ENCODE assay signal across 18 cellular contexts in genomic region chr3:180630360-180630759, GRCh38. TPM values are rescaled to one million over a fixed set of nuclear protein-coding genes. Genes with fewer than 3 reads are reported as not detected.
DNase-seq lines count a peak whose midpoint lies in the region; ATAC-seq, FAIRE-seq and TF ChIP-seq lines count a peak whose summit lies in the region.
"Had no signal": no experiment of that assay in that cellular context is flagged by ENCODE, and none has a peak within 500 bp of the region (broad histone marks: within the 10 kb centered on the region; RNA-seq: fewer than 3 reads in every experiment).

No MANE protein-coding gene starts in this region.

- POLR2A ChIA-PET in activated CD8-positive, alpha-beta T cell treated with anti-CD3 and anti-CD28 coated beads for 36 hours (lab: Charles Lee): no interaction called here
- POLR2A ChIA-PET in activated CD8-positive, alpha-beta T cell treated with anti-CD3 and anti-CD28 coated beads, Interleukin-2, amount 10 ng/mL, durations not matched to agents 7 days and 5 days (lab: Charles Lee): no interaction called here
- POLR2A ChIA-PET in HEK293 (lab: Yijun Ruan, JAX): no interaction called here

- H3K27ac Mint-ChIP-seq in activated CD8-positive, alpha-beta T cell treated with anti-CD3 and anti-CD28 coated beads for 36 hours: no peak overlapping the region
- no peak overlapping the region for H3K27ac Mint-ChIP-seq in activated CD8-positive, alpha-beta T cell treated with anti-CD3 and anti-CD28 coated beads, Interleukin-2, amount 10 ng/mL, durations not matched to agents 7 days and 5 days
- H3K27ac Mint-ChIP-seq: CD8-positive, alpha-beta T cell had no signal

- CTCF ChIA-PET in activated CD8-positive, alpha-beta T cell treated with anti-CD3 and anti-CD28 coated beads for 36 hours (lab: Charles Lee): no interaction called here
- CTCF ChIA-PET in activated CD8-positive, alpha-beta T cell treated with anti-CD3 and anti-CD28 coated beads, Interleukin-2, amount 10 ng/mL, durations not matched to agents 7 days and 5 days (lab: Charles Lee): no interaction called here
- CTCF ChIA-PET in HEK293 (lab: Yijun Ruan, JAX): no interaction called here

- FAIRE-seq in bronchial epithelial cell (lab: Jason Lieb, UNC): no peak
- FAIRE-seq: HepG2 had no signal

- H3K4me3 ChIP-seq in HEK293 (ENCODE audit: low read depth, low read length): no peak overlapping the region
- no peak overlapping the region for H3K4me3 ChIP-seq in bronchial epithelial cell (ENCODE audit: low read depth, low read length)

- peaks cover 12% of the 10 kb centered on the region for H3K27me3 Mint-ChIP-seq in activated CD8-positive, alpha-beta T cell treated with anti-CD3 and anti-CD28 coated beads for 36 hours
- peaks cover 5% of the 10 kb centered on the region for H3K27me3 Mint-ChIP-seq in activated CD8-positive, alpha-beta T cell treated with anti-CD3 and anti-CD28 coated beads, Interleukin-2, amount 10 ng/mL, durations not matched to agents 7 days and 5 days (ENCODE audit: low read depth)

- peak; percentile 68 for ATAC-seq in activated CD8-positive, alpha-beta T cell treated with anti-CD3 and anti-CD28 coated beads for 36 hours
- no peak for ATAC-seq in activated CD8-positive, alpha-beta T cell treated with anti-CD3 and anti-CD28 coated beads, Interleukin-2, amount 10 ng/mL, durations not matched to agents 7 days and 5 days
- ATAC-seq: CD8-positive, alpha-beta T cell; HepG2 had no signal

- peaks cover 12% of the 10 kb centered on the region for H3K36me3 Mint-ChIP-seq in activated CD8-positive, alpha-beta T cell treated with anti-CD3 and anti-CD28 coated beads for 36 hours (ENCODE audit: low read depth)
- peaks cover 16% of the 10 kb centered on the region for H3K36me3 Mint-ChIP-seq in activated CD8-positive, alpha-beta T cell treated with anti-CD3 and anti-CD28 coated beads, Interleukin-2, amount 10 ng/mL, durations not matched to agents 7 days and 5 days (ENCODE audit: low read depth)

- peaks cover 8% of the 10 kb centered on the region for H3K4me1 Mint-ChIP-seq in activated CD8-positive, alpha-beta T cell treated with anti-CD3 and anti-CD28 coated beads for 36 hours (ENCODE audit: low read depth)
- peaks cover 3% of the 10 kb centered on the region for H3K4me1 Mint-ChIP-seq in activated CD8-positive, alpha-beta T cell treated with anti-CD3 and anti-CD28 coated beads, Interleukin-2, amount 10 ng/mL, durations not matched to agents 7 days and 5 days (ENCODE audit: low read depth)

- H3K9me3 Mint-ChIP-seq in activated CD8-positive, alpha-beta T cell treated with anti-CD3 and anti-CD28 coated beads for 36 hours: no peaks in the 10 kb centered on the region
- H3K9me3 Mint-ChIP-seq in activated CD8-positive, alpha-beta T cell treated with anti-CD3 and anti-CD28 coated beads, Interleukin-2, amount 10 ng/mL, durations not matched to agents 7 days and 5 days (ENCODE audit: insufficient read depth): peaks cover under 1% of the 10 kb centered on the region
- H3K9me3 Mint-ChIP-seq: CD8-positive, alpha-beta T cell had no signal

- no peaks in the 10 kb centered on the region for H3K9me3 ChIP-seq in HEK293 (ENCODE audit: control insufficient read depth, insufficient read depth, low read depth, low read length)

- H3K4me1 ChIP-seq in HEK293 (ENCODE audit: control insufficient read depth, insufficient read depth, low read length): no peaks in the 10 kb centered on the region

- no peak for TF ChIP-seq CTCF in activated CD8-positive, alpha-beta T cell treated with anti-CD3 and anti-CD28 coated beads for 36 hours (IDR thresholded peaks at IDR 0.05)
- no peak for TF ChIP-seq CTCF in HEK293 (tag by site-specific recombination; IDR thresholded peaks at IDR 0.05)
- TF ChIP-seq CTCF in bronchial epithelial cell (IDR thresholded peaks at IDR 0.05; ENCODE audit: insufficient read depth, low read length, severe bottlenecking): no peak

- H3K36me3 ChIP-seq in HEK293 (ENCODE audit: control insufficient read depth in 2 of 2, insufficient read depth in 1 of 2, low read length in 2 of 2) (peaks cover 0 to 15% of the 10 kb centered on the region in 2 experiments; a peak in 1 of 3 replicates), bronchial epithelial cell (ENCODE audit: control insufficient read depth, insufficient read depth, low read length) (no peaks in the 10 kb centered on the region)

- no peaks in the 10 kb centered on the region for H3K27me3 ChIP-seq in bronchial epithelial cell (ENCODE audit: control insufficient read depth, insufficient read depth, low read length)

- H3K27ac ChIP-seq in HEK293 (ENCODE audit: extremely low read depth, low read depth, low read length): no peak overlapping the region

- intact Hi-C loops in activated CD8-positive, alpha-beta T cell treated with anti-CD3 and anti-CD28 coated beads for 36 hours (cut with micrococcal nuclease): no loop called here

- no peak overlapping the region for H3K4me3 Mint-ChIP-seq in activated CD8-positive, alpha-beta T cell treated with anti-CD3 and anti-CD28 coated beads for 36 hours
- H3K4me3 Mint-ChIP-seq in activated CD8-positive, alpha-beta T cell treated with anti-CD3 and anti-CD28 coated beads, Interleukin-2, amount 10 ng/mL, durations not matched to agents 7 days and 5 days: no peak overlapping the region
- H3K4me3 Mint-ChIP-seq: CD8-positive, alpha-beta T cell had no signal

- no peak for DNase-seq in activated CD8-positive, alpha-beta T cell treated with anti-CD3 and anti-CD28 coated beads for 36 hours
- no peak for DNase-seq in activated CD8-positive, alpha-beta T cell treated with anti-CD3 and anti-CD28 coated beads, Interleukin-2, amount 10 ng/mL, durations not matched to agents 7 days and 5 days
- DNase-seq in bronchial epithelial cell (ENCODE audit: low read depth) (peak; percentile 67), lung microvascular endothelial cell (ENCODE audit: low read depth in 2 of 2) (peak; percentile 1 to 75), C1 segment of cervical spinal cord (lab: John Stamatoyannopoulos, UW) (no peak), NCI-H1930 (lab: John Stamatoyannopoulos, UW) (no peak), NCI-H1092 (lab: John Stamatoyannopoulos, UW) (no peak)
- DNase-seq: 8988T; CD8-positive, alpha-beta T cell; GOT3; KG1; NCI-H1436 treated with DMSO at 0.1 percent for 48 hours; NCI-H2081 treated with DMSO at 0.1 percent for 48 hours; NCI-H510A; NCI-H774 had no signal

TF ChIP-seq in HEK293, 187 proteins besides CTCF, POLR2A, EP300 and RAD21:
- TF ChIP-seq ZFP41 (tag by site-specific recombination; IDR thresholded peaks at IDR 0.05; ENCODE audit: borderline replicate concordance) (no peak), ZNF18 (tag by site-specific recombination; IDR thresholded peaks at IDR 0.05) (0 out of 2 replicates have a peak, but pooled peaks have one; percentile 27), ZNF157 (tag by site-specific recombination; IDR thresholded peaks at IDR 0.05) (no peak), ZBTB21 (tag by site-specific recombination; IDR thresholded peaks at IDR 0.05) (no peak), ZNF404 (tag by site-specific recombination; IDR thresholded peaks at IDR 0.05) (no peak)
TF ChIP-seq in HEK293: peak in this region for 1.

RNA-seq across cellular contexts. Expression of gene TTC14, which starts 28.4 kb away (rescaled TPM):
- total RNA-seq in activated CD8-positive, alpha-beta T cell treated with anti-CD3 and anti-CD28 coated beads for 36 hours: 10 to 100 TPM; 40.5 to 47.2 TPM
- total RNA-seq in activated CD8-positive, alpha-beta T cell treated with anti-CD3 and anti-CD28 coated beads, Interleukin-2, amount 10 ng/mL, durations not matched to agents 7 days and 5 days: 10 to 100 TPM; 53.5 to 65.5 TPM
- total RNA-seq in bronchial epithelial cell: 16.9 and 22.9 TPM in 2 replicates
- total RNA-seq in lung microvascular endothelial cell: 12.6 and 20.2 TPM in 2 replicates

RNA-seq across cellular contexts. Expression of gene CCDC39, which starts 48.9 kb away (rescaled TPM):
- total RNA-seq in activated CD8-positive, alpha-beta T cell treated with anti-CD3 and anti-CD28 coated beads for 36 hours: not detected
- not detected for total RNA-seq in activated CD8-positive, alpha-beta T cell treated with anti-CD3 and anti-CD28 coated beads, Interleukin-2, amount 10 ng/mL, durations not matched to agents 7 days and 5 days
- total RNA-seq in bronchial epithelial cell: not detected in 2 replicates
- total RNA-seq in lung microvascular endothelial cell: not detected in 2 replicates
- total RNA-seq: CD8-positive, alpha-beta T cell; HepG2; M059J had no signal

Comparison
In these comparisons a context has a peak if more than half of its experiments do, and no peak if none do; other contexts are left out.
1. DNase-seq: peak in bronchial epithelial cell (single experiment) and lung microvascular endothelial cell (2 of 2); none in activated CD8-positive, alpha-beta T cell treated with anti-CD3 and anti-CD28 coated beads for 36 hours (single experiment), activated CD8-positive, alpha-beta T cell treated with anti-CD3 and anti-CD28 coated beads, Interleukin-2, amount 10 ng/mL, durations not matched to agents 7 days and 5 days (single experiment), C1 segment of cervical spinal cord (0 of 14), NCI-H1930 (0 of 2) and NCI-H1092 (single experiment).